ENCODE assay signal across 8 cellular contexts in the genomic region with DNA sequence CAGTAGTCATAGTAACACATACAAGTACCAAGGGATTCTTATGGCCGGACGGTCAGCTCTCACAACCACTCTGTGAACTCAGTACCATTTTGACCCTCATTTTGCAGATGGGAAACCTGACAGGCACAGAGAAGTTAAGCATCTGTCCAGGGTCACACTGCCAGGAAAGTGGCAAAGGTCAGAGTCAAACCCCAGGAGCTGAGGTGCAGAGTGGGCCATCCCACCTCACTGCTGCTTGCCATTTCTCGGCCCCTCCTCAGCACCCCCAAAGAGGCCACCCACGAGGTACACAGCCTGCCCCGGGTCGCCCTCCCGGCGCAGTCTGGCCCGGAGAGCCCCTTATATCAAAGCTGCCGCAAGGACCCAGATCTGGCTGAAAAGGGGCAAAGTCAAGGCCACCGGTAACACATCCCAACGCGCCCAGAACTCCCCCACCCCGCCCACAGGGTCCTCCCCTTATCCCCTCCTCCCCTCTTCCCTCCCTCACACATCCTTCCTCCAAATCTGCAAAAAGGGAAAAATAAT. TPM values are rescaled to one million over a fixed set of nuclear protein-coding genes. Genes with fewer than 3 reads are reported as not detected.
DNase-seq lines count a peak whose midpoint lies in the region; ATAC-seq lines count a peak whose summit lies in the region.

No MANE protein-coding gene starts in this region.

- H3K27ac ChIP-seq in layer of hippocampus (ENCODE audit: low read depth, low read length) (peak overlapping the region; percentile 94), temporal lobe (ENCODE audit: low read depth, low read length) (peak overlapping the region; percentile 69)

- no peaks in the 10 kb centered on the region for H3K27me3 Mint-ChIP-seq in T-helper 2 cell treated with Interferon-gamma antibody and Interleukin-4, amounts not matched to agents 5 μg/mL and 100 μg/mL, for 36 hours (ENCODE audit: low read depth)
- H3K27me3 Mint-ChIP-seq in activated naive CD8-positive, alpha-beta T cell treated with anti-CD3 and anti-CD28 coated beads, Interleukin-2, amount 50 U/mL, for 24 hours: no peaks in the 10 kb centered on the region

- H3K9me3 Mint-ChIP-seq in T-helper 2 cell treated with Interferon-gamma antibody and Interleukin-4, amounts not matched to agents 5 μg/mL and 100 μg/mL, for 36 hours: no peaks in the 10 kb centered on the region
- no peaks in the 10 kb centered on the region for H3K9me3 Mint-ChIP-seq in activated naive CD8-positive, alpha-beta T cell treated with anti-CD3 and anti-CD28 coated beads, Interleukin-2, amount 50 U/mL, for 24 hours

- peaks cover 11% of the 10 kb centered on the region for H3K4me1 Mint-ChIP-seq in T-helper 2 cell treated with Interferon-gamma antibody and Interleukin-4, amounts not matched to agents 5 μg/mL and 100 μg/mL, for 36 hours (ENCODE audit: low read depth)
- peaks cover 41% of the 10 kb centered on the region for H3K4me1 Mint-ChIP-seq in activated naive CD8-positive, alpha-beta T cell treated with anti-CD3 and anti-CD28 coated beads, Interleukin-2, amount 50 U/mL, for 24 hours

- peak overlapping the region; percentile 93 for H3K4me3 Mint-ChIP-seq in T-helper 2 cell treated with Interferon-gamma antibody and Interleukin-4, amounts not matched to agents 5 μg/mL and 100 μg/mL, for 36 hours
- H3K4me3 Mint-ChIP-seq in activated naive CD8-positive, alpha-beta T cell treated with anti-CD3 and anti-CD28 coated beads, Interleukin-2, amount 50 U/mL, for 24 hours: peak overlapping the region; percentile 91

- no peak for DNase-seq in T-helper 2 cell treated with Interferon-gamma antibody and Interleukin-4, amounts not matched to agents 5 μg/mL and 100 μg/mL, for 36 hours (ENCODE audit: low spot score)
- DNase-seq in T-helper 2 cell: no peak
- no peak for DNase-seq in activated naive CD8-positive, alpha-beta T cell treated with anti-CD3 and anti-CD28 coated beads, Interleukin-2, amount 50 U/mL, for 24 hours
- DNase-seq in GM19238 (ENCODE audit: insufficient read length, low spot score): no peak

- ATAC-seq in activated naive CD8-positive, alpha-beta T cell treated with anti-CD3 and anti-CD28 coated beads, Interleukin-2, amount 50 U/mL, for 24 hours: no peak
- ATAC-seq in GM18867 (IDR thresholded peaks at IDR 0.05; ENCODE audit: unreplicated experiment) (no peak), GM19455 (IDR thresholded peaks at IDR 0.05; ENCODE audit: unreplicated experiment) (no peak)

- H3K27me3 ChIP-seq in layer of hippocampus (ENCODE audit: control insufficient read depth, insufficient read depth, low read length): no peaks in the 10 kb centered on the region

- H3K27ac Mint-ChIP-seq in T-helper 2 cell treated with Interferon-gamma antibody and Interleukin-4, amounts not matched to agents 5 μg/mL and 100 μg/mL, for 36 hours: peak overlapping the region; percentile 75
- peak overlapping the region; percentile 77 for H3K27ac Mint-ChIP-seq in activated naive CD8-positive, alpha-beta T cell treated with anti-CD3 and anti-CD28 coated beads, Interleukin-2, amount 50 U/mL, for 24 hours

- no peaks in the 10 kb centered on the region for H3K36me3 Mint-ChIP-seq in T-helper 2 cell treated with Interferon-gamma antibody and Interleukin-4, amounts not matched to agents 5 μg/mL and 100 μg/mL, for 36 hours (ENCODE audit: low read depth)
- H3K36me3 Mint-ChIP-seq in activated naive CD8-positive, alpha-beta T cell treated with anti-CD3 and anti-CD28 coated beads, Interleukin-2, amount 50 U/mL, for 24 hours (ENCODE audit: low read depth): no peaks in the 10 kb centered on the region

RNA-seq across cellular contexts. Expression of gene NCOR2, which starts 1.7 kb away (rescaled TPM):
- 20.7 TPM for total RNA-seq in temporal lobe
